ENCODE assay signal across 8 cellular contexts in the genomic region with DNA sequence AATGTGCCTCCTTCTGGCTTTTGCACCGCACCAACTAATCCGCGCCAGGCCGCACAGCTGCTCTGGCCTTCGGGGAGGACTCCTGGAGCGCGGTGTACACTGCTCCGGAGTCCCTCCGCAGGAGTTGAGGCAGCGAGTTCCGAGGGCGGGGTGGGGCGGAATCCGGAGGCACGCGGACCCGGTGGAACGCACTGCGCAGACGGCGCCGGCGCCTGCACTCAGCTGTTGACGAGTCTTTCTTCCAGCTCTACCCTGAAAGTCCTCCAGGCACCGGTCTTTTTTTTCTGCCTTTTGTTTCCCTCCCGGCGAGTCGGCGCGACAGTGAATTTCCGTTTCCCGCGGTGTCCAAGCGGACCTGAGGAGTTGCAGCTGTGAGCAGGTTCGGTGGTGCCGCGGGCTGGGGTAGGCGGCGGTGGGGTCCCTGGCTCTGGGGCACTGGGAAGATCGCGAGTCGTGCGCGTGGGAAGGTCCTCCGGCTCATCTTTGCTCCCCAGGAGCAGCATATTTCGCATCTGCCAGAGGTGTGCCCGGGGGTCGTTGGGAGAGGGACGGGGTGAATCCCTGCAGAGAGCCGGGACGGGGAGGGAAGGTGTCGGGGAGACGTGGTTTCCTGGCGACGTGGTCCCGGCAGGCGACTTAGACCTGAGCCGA. TPM values are rescaled to one million over a fixed set of nuclear protein-coding genes. Genes with fewer than 3 reads are reported as not detected.
DNase-seq lines count a peak whose midpoint lies in the region; ATAC-seq and TF ChIP-seq lines count a peak whose summit lies in the region.

No MANE protein-coding gene starts in this region.

- TF ChIP-seq CTCF in osteoblast (IDR thresholded peaks at IDR 0.05; ENCODE audit: extremely low read depth, low read depth, low read length) (no peak), transverse colon (IDR thresholded peaks at IDR 0.05) (no peak)

- peak overlapping the region; percentile 91 for H3K4me2 ChIP-seq in osteoblast (ENCODE audit: insufficient read depth, low read length)

- peak; percentile 44 for DNase-seq in DMS114 treated with DMSO at 0.1 percent for 48 hours (lab: John Stamatoyannopoulos, UW; ENCODE audit: unreplicated experiment)
- peak; percentile 70 for DNase-seq in RPMI7951 (ENCODE audit: low read depth)
- DNase-seq in activated naive CD4-positive, alpha-beta T cell treated with anti-CD3 and anti-CD28 coated beads, Interleukin-2, amount 50 U/mL, for 16 hours: peak; percentile 53
- DNase-seq in Right ventricle myocardium inferior (ENCODE audit: missing footprints): peak; percentile 90
- peak; percentile 83 for DNase-seq in osteoblast (ENCODE audit: insufficient read length, low spot score, missing footprints)
- DNase-seq in transverse colon: peak; percentile 62

- no peaks in the 10 kb centered on the region for H3K79me2 ChIP-seq in osteoblast (ENCODE audit: insufficient read depth, low read length)

- in situ Hi-C loops in transverse colon (cut with MboI; ENCODE audit: low pct_ligation_motif_present in 1 of 4, low pct_unique_long_range_greater_than_20kb in 1 of 4, low sequenced_read_pairs in 3 of 4): no loop called here

- no peak for TF ChIP-seq POLR2A in transverse colon (IDR thresholded peaks at IDR 0.05)

- H3K9me3 ChIP-seq in osteoblast (ENCODE audit: low read depth, low read length): no peaks in the 10 kb centered on the region
- no peaks in the 10 kb centered on the region for H3K9me3 ChIP-seq in transverse colon

- no peaks in the 10 kb centered on the region for H3K36me3 ChIP-seq in osteoblast (ENCODE audit: insufficient read depth, low read length)
- no peaks in the 10 kb centered on the region for H3K36me3 ChIP-seq in transverse colon

- H3K27me3 ChIP-seq in osteoblast (ENCODE audit: insufficient read depth, low read length) (peaks cover 2% of the 10 kb centered on the region), transverse colon (peaks cover 50% of the 10 kb centered on the region)

- WGBS in transverse colon (ENCODE audit: low coverage in 1 of 2), 2 donors: 1% methylated on average over 58 of the region's 58 CpGs; no CpG with 5 or more reads in 1 of the 2 donors

- peak overlapping the region; percentile 94 for H2AFZ ChIP-seq in osteoblast (ENCODE audit: low read length)

- H3K4me1 ChIP-seq in osteoblast (ENCODE audit: insufficient read depth, low read length) (peaks cover 6% of the 10 kb centered on the region), transverse colon (peaks cover 0 to 13% (median 8%) of the 10 kb centered on the region in 4 donors)

- H3K4me3 ChIP-seq in osteoblast (ENCODE audit: insufficient read depth, low read length) (peak overlapping the region; percentile 84), transverse colon (peak overlapping the region; percentile 38 to 65 (median 55))

- peak; percentile 69 for ATAC-seq in HG03280 (IDR thresholded peaks at IDR 0.05; ENCODE audit: unreplicated experiment)
- peak; percentile 97 for ATAC-seq in Right ventricle myocardium inferior
- no peak for ATAC-seq in GM18873 (IDR thresholded peaks at IDR 0.05; ENCODE audit: low FRiP score, unreplicated experiment)

- TF ChIP-seq EP300 in transverse colon (IDR thresholded peaks at IDR 0.05; ENCODE audit: low read depth): no peak

- H4K20me1 ChIP-seq in osteoblast (ENCODE audit: insufficient read depth, low read length): no peaks in the 10 kb centered on the region

- intact Hi-C loops in Right ventricle myocardium inferior (cut with DNase I): no loop called here
- intact Hi-C loops in transverse colon (cut with DNase I; ENCODE audit: low total_unique reads): no loop called here

- H3K27ac ChIP-seq in osteoblast (ENCODE audit: low read depth, low read length): peak overlapping the region; percentile 28
- H3K27ac ChIP-seq in transverse colon: peak overlapping the region; percentile 66 to 83 (median 68)

RNA-seq across cellular contexts. Expression of gene SFTPD, which starts 44.1 kb away (rescaled TPM):
- not detected in 2 replicates for total RNA-seq in RPMI7951 (2014; rRNA removed; shearing (Covaris generic))
- total RNA-seq in Right ventricle myocardium inferior (0.43 TPM), osteoblast (0.36 TPM in 1 of 2 replicates, not detected in the other), transverse colon (not detected)
